In genomic region chrX:107014927-107015326, GRCh38 we compare ENCODE assay signal across 28 cellular contexts. TPM values are rescaled to one million over a fixed set of nuclear protein-coding genes. Genes with fewer than 3 reads are reported as not detected.
A peak's percentile ranks its signal among the peaks of the same experiment; 100 is the strongest.
DNase-seq lines count a peak whose midpoint lies in the region; FAIRE-seq and TF ChIP-seq lines count a peak whose summit lies in the region.
"Had no signal": no experiment of that assay in that cellular context is flagged by ENCODE, and none has a peak within 500 bp of the region (broad histone marks: within the 10 kb centered on the region; RNA-seq: fewer than 3 reads in every experiment).

No MANE protein-coding gene starts in this region.

- WGBS in small intestine, 3 donors = 47 to 60% (median 53%) methylated on average over 1 of the region's 1 CpG

- no peak overlapping the region for H3K27ac ChIP-seq in small intestine (ENCODE audit: low read depth in 1 of 2, low read length in 1 of 2)
- H3K27ac ChIP-seq: body of pancreas, lower lobe of right lung, Peyer's patch, suprapubic skin, upper lobe of right lung had no signal

- no peaks in the 10 kb centered on the region for H3K27me3 ChIP-seq in small intestine (ENCODE audit: control insufficient read depth in 2 of 2, insufficient read depth in 2 of 2, low read length in 2 of 2)
- H3K27me3 ChIP-seq: body of pancreas, Peyer's patch, suprapubic skin, upper lobe of right lung had no signal

- H3K4me3 ChIP-seq in fibroblast of villous mesenchyme (ENCODE audit: low read depth, low read length) (no peak overlapping the region), small intestine (ENCODE audit: low read depth in 1 of 2, low read length in 2 of 2) (no peak overlapping the region)
- H3K4me3 ChIP-seq: body of pancreas, lower lobe of right lung, Peyer's patch, suprapubic skin, upper lobe of right lung had no signal

- TF ChIP-seq CTCF in fibroblast of villous mesenchyme (IDR thresholded peaks at IDR 0.05; ENCODE audit: insufficient read depth, low read depth, low read length) = no peak

- peak; percentile 85 for FAIRE-seq in small intestine (lab: Jason Lieb, UNC)
- FAIRE-seq: endothelial cell of umbilical vein, G401.6 had no signal

- H3K4me1 ChIP-seq in small intestine (ENCODE audit: control insufficient read depth in 2 of 2, insufficient read depth in 1 of 2, low read depth in 1 of 2, low read length in 1 of 2) = no peaks in the 10 kb centered on the region
- H3K4me1 ChIP-seq: body of pancreas, lower lobe of right lung, Peyer's patch, suprapubic skin, upper lobe of right lung had no signal

- no peaks in the 10 kb centered on the region for H3K36me3 ChIP-seq in small intestine (ENCODE audit: control insufficient read depth in 2 of 2, insufficient read depth in 2 of 2, low read length in 2 of 2)
- H3K36me3 ChIP-seq: lower lobe of right lung, Peyer's patch, suprapubic skin, upper lobe of right lung had no signal

- H3K9me3 ChIP-seq in small intestine (ENCODE audit: control insufficient read depth, low read depth) = no peaks in the 10 kb centered on the region
- H3K9me3 ChIP-seq: body of pancreas, lower lobe of right lung, Peyer's patch, suprapubic skin, upper lobe of right lung had no signal

- DNase-seq in LHCN-M2 (ENCODE audit: low read depth) (peak; percentile 43), amniotic epithelial cell (ENCODE audit: low read depth) (peak; percentile 16), fibroblast of villous mesenchyme (ENCODE audit: low read depth) (peak; percentile 10), small intestine (no peak), H4 (ENCODE audit: low spot score) (no peak), germinal center (ENCODE audit: low spot score) (no peak)
- no peak for DNase-seq in stimulated activated CD4-positive, alpha-beta T cell treated with anti-CD3 and anti-CD28 coated beads, Interleukin-1b, Interleukin-23, amount 100 ng/mL, for 48 hours
- DNase-seq: activated CD4-positive, alpha-beta memory T cell treated with anti-CD3 and anti-CD28 coated beads for 36 hours; activated CD4-positive, CD25-positive, alpha-beta regulatory T cell treated with anti-CD3 and anti-CD28 coated beads, Interleukin-2, amount 50 U/mL, for 72 hours; activated naive CD8-positive, alpha-beta T cell treated with anti-CD3 and anti-CD28 coated beads, Interleukin-2, amount 50 U/mL, for 24 hours; activated T-cell treated with anti-CD3 and anti-CD28 coated beads, Interleukin-2, amount 50 U/mL, for 72 hours; body of pancreas; cerebellar nuclear complex; DMS79; foreskin melanocyte; kidney glomerular epithelial cell; lower lobe of right lung; NCI-H1092; NCI-H187; NCI-H2227 treated with DMSO at 0.1 percent for 48 hours; NCI-H748 treated with DMSO at 0.1 percent for 48 hours; Peyer's patch; SHP77; stimulated activated naive CD4-positive, alpha-beta T cell; upper lobe of right lung had no signal

RNA-seq across cellular contexts. Expression of gene MORC4, which starts 14.9 kb away (rescaled TPM):
- total RNA-seq in LHCN-M2 (2014; rRNA removed) (25.5 and 31.6 TPM in 2 replicates), fibroblast of villous mesenchyme (30.6 and 33.7 TPM in 2 replicates)
- 14.0 TPM for polyA plus RNA-seq in LHCN-M2 (2012)
- 10 to 100 TPM in 1 of 3 donors, 1 to 10 TPM in 2; 7.0 to 11.5 (median 8.3) TPM for polyA plus RNA-seq in small intestine
- total RNA-seq in H4 (2014; rRNA removed; shearing (Covaris generic)) = 8.8 and 10.2 TPM in 2 replicates

Comparison
In these comparisons a context has a peak if more than half of its experiments do, and no peak if none do; other contexts are left out.
1. DNase-seq: peak in LHCN-M2 (single experiment), amniotic epithelial cell (single experiment) and fibroblast of villous mesenchyme (single experiment); none in small intestine (single experiment), H4 (single experiment), stimulated activated CD4-positive, alpha-beta T cell treated with anti-CD3 and anti-CD28 coated beads, Interleukin-1b, Interleukin-23, amount 100 ng/mL, for 48 hours (single experiment) and germinal center (single experiment).